In genomic region chr3:188448813-188449212, GRCh38 we compare ENCODE assay signal across 28 cellular contexts.
"Had no signal": no experiment of that assay in that cellular context is flagged by ENCODE, and none has a peak within 500 bp of the region (broad histone marks: within the 10 kb centered on the region; RNA-seq: fewer than 3 reads in every experiment).

No MANE protein-coding gene starts in this region.

- H3K4me1 ChIP-seq: SJCRH30 had no signal

- DNase-seq: activated CD4-positive, alpha-beta T cell treated with anti-CD3 and anti-CD28 coated beads for 48 hours; activated CD4-positive, alpha-beta T cell treated with anti-CD3 and anti-CD28 coated beads, Interleukin-2, amount 50 U/mL, for 48 hours; activated CD4-positive, CD25-positive, alpha-beta regulatory T cell treated with anti-CD3 and anti-CD28 coated beads, Interleukin-2, amount 50 U/mL, for 72 hours; activated CD8-positive, alpha-beta memory T cell treated with anti-CD3 and anti-CD28 coated beads, Interleukin-2, amount 10 ng/mL, durations not matched to agents 7 days and 5 days; activated effector memory CD4-positive, alpha-beta T cell treated with Interleukin-2 at 50 U/mL for 16 hours; activated naive CD4-positive, alpha-beta T cell; activated T-cell treated with anti-CD3 and anti-CD28 coated beads, Interleukin-2, amount 50 U/mL, for 24 hours; anterior cingulate cortex; cerebellar nuclear complex; KG1; NCI-H1048; NCI-H1417; NCI-H1930; NCI-H2171; NCI-H2227 treated with DMSO at 0.1 percent for 48 hours; NCI-H446 treated with DMSO at 0.1 percent for 48 hours; NCI-H524 treated with DMSO at 0.1 percent for 48 hours; NCI-H748 treated with DMSO at 0.1 percent for 48 hours; NK-92 treated with Interleukin-12 subunit alpha and Interleukin-12 subunit beta, amount 100 ng/mL, for 24 hours; OCI-M1; RPMI8226; SJCRH30; SK-N-SH; SW 1271 had no signal

- H3K27me3 ChIP-seq: SJCRH30 had no signal

- H3K9me3 ChIP-seq: SJCRH30, SK-N-SH had no signal

- H3K27ac Mint-ChIP-seq: activated CD8-positive, alpha-beta memory T cell treated with anti-CD3 and anti-CD28 coated beads, Interleukin-2, amount 10 ng/mL, durations not matched to agents 7 days and 5 days; activated naive CD4-positive, alpha-beta T cell treated with anti-CD3 and anti-CD28 coated beads, Interleukin-2, amount 50 U/mL, for 24 hours; activated T-cell treated with anti-CD3 and anti-CD28 coated beads, Interleukin-2, amount 50 U/mL, for 24 hours; activated T-helper 1 cell treated with anti-CD3 and anti-CD28 coated beads, Interleukin-12 subunit alpha, Interleukin-12 subunit beta, Interleukin-2, Interleukin-4 antibody, amounts not matched to agents 30 ng/mL and 10 ng/mL and 1 ng/mL, durations not matched to agents 14 hours and 24 hours and 36 hours had no signal

- ATAC-seq: activated CD8-positive, alpha-beta memory T cell treated with anti-CD3 and anti-CD28 coated beads, Interleukin-2, amount 10 ng/mL, durations not matched to agents 7 days and 5 days; Panc1; Right ventricle myocardium inferior had no signal

- H3K9me3 Mint-ChIP-seq: activated T-cell treated with anti-CD3 and anti-CD28 coated beads, Interleukin-2, amount 50 U/mL, for 24 hours had no signal

- H3K36me3 ChIP-seq: SJCRH30 had no signal

- H3K27me3 Mint-ChIP-seq: activated CD8-positive, alpha-beta memory T cell treated with anti-CD3 and anti-CD28 coated beads, Interleukin-2, amount 10 ng/mL, durations not matched to agents 7 days and 5 days; activated naive CD4-positive, alpha-beta T cell treated with anti-CD3 and anti-CD28 coated beads, Interleukin-2, amount 50 U/mL, for 24 hours; activated T-cell treated with anti-CD3 and anti-CD28 coated beads, Interleukin-2, amount 50 U/mL, for 24 hours had no signal

- H3K9ac ChIP-seq: SK-N-SH had no signal

- H3K4me3 ChIP-seq: SJCRH30 had no signal

- H3K4me3 Mint-ChIP-seq: activated CD8-positive, alpha-beta memory T cell treated with anti-CD3 and anti-CD28 coated beads, Interleukin-2, amount 10 ng/mL, durations not matched to agents 7 days and 5 days; activated naive CD4-positive, alpha-beta T cell treated with anti-CD3 and anti-CD28 coated beads, Interleukin-2, amount 50 U/mL, for 24 hours; activated T-cell treated with anti-CD3 and anti-CD28 coated beads, Interleukin-2, amount 50 U/mL, for 24 hours; activated T-helper 1 cell treated with anti-CD3 and anti-CD28 coated beads, Interleukin-12 subunit alpha, Interleukin-12 subunit beta, Interleukin-2, Interleukin-4 antibody, amounts not matched to agents 30 ng/mL and 10 ng/mL and 1 ng/mL, durations not matched to agents 14 hours and 24 hours and 36 hours had no signal

- H3K27ac ChIP-seq: SJCRH30 had no signal

- H3K4me2 ChIP-seq: SK-N-SH had no signal
